ENCODE assay signal across 1 cellular context in the genomic region with DNA sequence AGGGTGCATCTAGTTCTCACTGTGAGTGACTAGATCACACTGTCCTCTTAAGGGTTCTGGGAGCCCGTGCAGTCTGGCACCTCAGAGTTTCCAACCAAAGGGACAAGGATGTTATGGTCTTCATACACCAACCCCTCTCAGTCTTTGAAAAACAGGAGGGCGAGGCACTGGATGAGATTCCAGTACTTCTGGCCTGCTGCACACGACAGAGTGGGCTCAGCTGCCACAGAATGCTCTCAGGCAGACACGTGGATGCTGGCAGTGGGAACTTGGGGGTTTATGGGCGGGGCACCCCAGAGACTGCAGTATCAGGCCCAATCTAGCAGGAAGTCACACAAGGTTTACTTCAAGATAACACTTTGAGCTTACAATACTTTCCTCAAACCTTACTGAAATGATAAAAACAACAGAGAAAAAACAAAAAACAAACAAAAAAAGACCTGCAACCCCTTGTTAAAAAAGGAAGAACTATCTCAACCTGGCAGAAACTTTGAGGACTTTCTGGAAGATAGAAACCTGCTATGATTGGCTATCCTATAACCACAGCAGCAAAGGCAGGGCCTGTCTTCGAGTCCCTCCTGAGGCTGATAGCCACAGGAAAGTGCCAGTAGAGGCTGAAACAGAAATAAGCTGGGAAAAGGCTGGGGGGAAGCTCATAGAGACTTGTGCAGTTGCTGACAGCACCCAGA.
A peak's percentile ranks its signal among the peaks of the same experiment; 100 is the strongest.
TF ChIP-seq lines count a peak whose summit lies in the region.

No MANE protein-coding gene starts in this region.

TF ChIP-seq in K562, 482 proteins besides CTCF, POLR2A, EP300 and RAD21 (continued from another document and continues in another):
- TF ChIP-seq KLF6 (CRISPR knock-in tag; IDR thresholded peaks at IDR 0.05; ENCODE audit: borderline replicate concordance) (no peak), CBX1 (IDR thresholded peaks at IDR 0.05; ENCODE audit: low read depth) (no peak), HDAC1 (IDR thresholded peaks at IDR 0.05) (peak in 1 of 2 experiments; percentile 17; a peak in 1 of 4 replicates), SP2 (IDR thresholded peaks at IDR 0.05; ENCODE audit: extremely low read depth, low read depth, low read length, poor library complexity, severe bottlenecking) (no peak), MIER1 (IDR thresholded peaks at IDR 0.05; ENCODE audit: low read depth) (no peak), NCOA1 (IDR thresholded peaks at IDR 0.05; ENCODE audit: low read depth) (peak; percentile 37; the same call in 1 of the 2 replicates), GABPB1 (CRISPR knock-in tag; IDR thresholded peaks at IDR 0.05) (no peak), RNF219 (CRISPR knock-in tag; IDR thresholded peaks at IDR 0.05) (no peak), ZNF121 (CRISPR knock-in tag; conservative IDR thresholded peaks at IDR 0.05) (no peak), ZFP36 (IDR thresholded peaks at IDR 0.05; ENCODE audit: low read depth, low read length, partially characterized antibody) (no peak), SAFB (IDR thresholded peaks at IDR 0.05; ENCODE audit: borderline replicate concordance, low read depth, low read length) (no peak), MITF (IDR thresholded peaks at IDR 0.05) (no peak), ARHGAP35 (IDR thresholded peaks at IDR 0.05; ENCODE audit: partially characterized antibody) (no peak), MYC (IDR thresholded peaks at IDR 0.05; ENCODE audit: low read depth, low read length) (peak; percentile 92), MYC (CRISPR knock-in tag; IDR thresholded peaks at IDR 0.05; ENCODE audit: borderline replicate concordance, low read depth) (peak; percentile 12; the same call in 1 of the 2 replicates), DDX20 (tag; IDR thresholded peaks at IDR 0.05; ENCODE audit: low read depth) (no peak), LARP7 (IDR thresholded peaks at IDR 0.05) (no peak), BACH1 (tag; IDR thresholded peaks at IDR 0.05) (no peak), CUX1 (CRISPR knock-in tag; IDR thresholded peaks at IDR 0.05) (no peak), HINFP (tag; conservative IDR thresholded peaks at IDR 0.05; ENCODE audit: low read depth) (no peak), U2AF1 (optimal IDR thresholded peaks at IDR 0.05; ENCODE audit: low read depth, low read length) (no peak), MAX (CRISPR knock-in tag; IDR thresholded peaks at IDR 0.05) (peak; percentile 56), BRCA1 (IDR thresholded peaks at IDR 0.05) (no peak), BRCA1 (CRISPR knock-in tag; IDR thresholded peaks at IDR 0.05) (no peak), NR4A1 (CRISPR knock-in tag; IDR thresholded peaks at IDR 0.05) (0 out of 2 replicates have a peak, but pooled peaks have one; percentile 56), NR4A1 (tag; IDR thresholded peaks at IDR 0.05) (0 out of 2 replicates have a peak, but pooled peaks have one; percentile 75)
- TF ChIP-seq, protein P1, sequence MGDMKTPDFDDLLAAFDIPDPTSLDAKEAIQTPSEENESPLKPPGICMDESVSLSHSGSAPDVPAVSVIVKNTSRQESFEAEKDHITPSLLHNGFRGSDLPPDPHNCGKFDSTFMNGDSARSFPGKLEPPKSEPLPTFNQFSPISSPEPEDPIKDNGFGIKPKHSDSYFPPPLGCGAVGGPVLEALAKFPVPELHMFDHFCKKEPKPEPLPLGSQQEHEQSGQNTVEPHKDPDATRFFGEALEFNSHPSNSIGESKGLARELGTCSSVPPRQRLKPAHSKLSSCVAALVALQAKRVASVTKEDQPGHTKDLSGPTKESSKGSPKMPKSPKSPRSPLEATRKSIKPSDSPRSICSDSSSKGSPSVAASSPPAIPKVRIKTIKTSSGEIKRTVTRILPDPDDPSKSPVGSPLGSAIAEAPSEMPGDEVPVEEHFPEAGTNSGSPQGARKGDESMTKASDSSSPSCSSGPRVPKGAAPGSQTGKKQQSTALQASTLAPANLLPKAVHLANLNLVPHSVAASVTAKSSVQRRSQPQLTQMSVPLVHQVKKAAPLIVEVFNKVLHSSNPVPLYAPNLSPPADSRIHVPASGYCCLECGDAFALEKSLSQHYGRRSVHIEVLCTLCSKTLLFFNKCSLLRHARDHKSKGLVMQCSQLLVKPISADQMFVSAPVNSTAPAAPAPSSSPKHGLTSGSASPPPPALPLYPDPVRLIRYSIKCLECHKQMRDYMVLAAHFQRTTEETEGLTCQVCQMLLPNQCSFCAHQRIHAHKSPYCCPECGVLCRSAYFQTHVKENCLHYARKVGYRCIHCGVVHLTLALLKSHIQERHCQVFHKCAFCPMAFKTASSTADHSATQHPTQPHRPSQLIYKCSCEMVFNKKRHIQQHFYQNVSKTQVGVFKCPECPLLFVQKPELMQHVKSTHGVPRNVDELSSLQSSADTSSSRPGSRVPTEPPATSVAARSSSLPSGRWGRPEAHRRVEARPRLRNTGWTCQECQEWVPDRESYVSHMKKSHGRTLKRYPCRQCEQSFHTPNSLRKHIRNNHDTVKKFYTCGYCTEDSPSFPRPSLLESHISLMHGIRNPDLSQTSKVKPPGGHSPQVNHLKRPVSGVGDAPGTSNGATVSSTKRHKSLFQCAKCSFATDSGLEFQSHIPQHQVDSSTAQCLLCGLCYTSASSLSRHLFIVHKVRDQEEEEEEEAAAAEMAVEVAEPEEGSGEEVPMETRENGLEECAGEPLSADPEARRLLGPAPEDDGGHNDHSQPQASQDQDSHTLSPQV (IDR thresholded peaks at IDR 0.05), result peak; percentile 91
- TF ChIP-seq, protein P2, sequence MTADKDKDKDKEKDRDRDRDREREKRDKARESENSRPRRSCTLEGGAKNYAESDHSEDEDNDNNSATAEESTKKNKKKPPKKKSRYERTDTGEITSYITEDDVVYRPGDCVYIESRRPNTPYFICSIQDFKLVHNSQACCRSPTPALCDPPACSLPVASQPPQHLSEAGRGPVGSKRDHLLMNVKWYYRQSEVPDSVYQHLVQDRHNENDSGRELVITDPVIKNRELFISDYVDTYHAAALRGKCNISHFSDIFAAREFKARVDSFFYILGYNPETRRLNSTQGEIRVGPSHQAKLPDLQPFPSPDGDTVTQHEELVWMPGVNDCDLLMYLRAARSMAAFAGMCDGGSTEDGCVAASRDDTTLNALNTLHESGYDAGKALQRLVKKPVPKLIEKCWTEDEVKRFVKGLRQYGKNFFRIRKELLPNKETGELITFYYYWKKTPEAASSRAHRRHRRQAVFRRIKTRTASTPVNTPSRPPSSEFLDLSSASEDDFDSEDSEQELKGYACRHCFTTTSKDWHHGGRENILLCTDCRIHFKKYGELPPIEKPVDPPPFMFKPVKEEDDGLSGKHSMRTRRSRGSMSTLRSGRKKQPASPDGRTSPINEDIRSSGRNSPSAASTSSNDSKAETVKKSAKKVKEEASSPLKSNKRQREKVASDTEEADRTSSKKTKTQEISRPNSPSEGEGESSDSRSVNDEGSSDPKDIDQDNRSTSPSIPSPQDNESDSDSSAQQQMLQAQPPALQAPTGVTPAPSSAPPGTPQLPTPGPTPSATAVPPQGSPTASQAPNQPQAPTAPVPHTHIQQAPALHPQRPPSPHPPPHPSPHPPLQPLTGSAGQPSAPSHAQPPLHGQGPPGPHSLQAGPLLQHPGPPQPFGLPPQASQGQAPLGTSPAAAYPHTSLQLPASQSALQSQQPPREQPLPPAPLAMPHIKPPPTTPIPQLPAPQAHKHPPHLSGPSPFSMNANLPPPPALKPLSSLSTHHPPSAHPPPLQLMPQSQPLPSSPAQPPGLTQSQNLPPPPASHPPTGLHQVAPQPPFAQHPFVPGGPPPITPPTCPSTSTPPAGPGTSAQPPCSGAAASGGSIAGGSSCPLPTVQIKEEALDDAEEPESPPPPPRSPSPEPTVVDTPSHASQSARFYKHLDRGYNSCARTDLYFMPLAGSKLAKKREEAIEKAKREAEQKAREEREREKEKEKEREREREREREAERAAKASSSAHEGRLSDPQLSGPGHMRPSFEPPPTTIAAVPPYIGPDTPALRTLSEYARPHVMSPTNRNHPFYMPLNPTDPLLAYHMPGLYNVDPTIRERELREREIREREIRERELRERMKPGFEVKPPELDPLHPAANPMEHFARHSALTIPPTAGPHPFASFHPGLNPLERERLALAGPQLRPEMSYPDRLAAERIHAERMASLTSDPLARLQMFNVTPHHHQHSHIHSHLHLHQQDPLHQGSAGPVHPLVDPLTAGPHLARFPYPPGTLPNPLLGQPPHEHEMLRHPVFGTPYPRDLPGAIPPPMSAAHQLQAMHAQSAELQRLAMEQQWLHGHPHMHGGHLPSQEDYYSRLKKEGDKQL (CRISPR knock-in tag; IDR thresholded peaks at IDR 0.05; ENCODE audit: borderline replicate concordance), result no peak
- TF ChIP-seq, protein P3, sequence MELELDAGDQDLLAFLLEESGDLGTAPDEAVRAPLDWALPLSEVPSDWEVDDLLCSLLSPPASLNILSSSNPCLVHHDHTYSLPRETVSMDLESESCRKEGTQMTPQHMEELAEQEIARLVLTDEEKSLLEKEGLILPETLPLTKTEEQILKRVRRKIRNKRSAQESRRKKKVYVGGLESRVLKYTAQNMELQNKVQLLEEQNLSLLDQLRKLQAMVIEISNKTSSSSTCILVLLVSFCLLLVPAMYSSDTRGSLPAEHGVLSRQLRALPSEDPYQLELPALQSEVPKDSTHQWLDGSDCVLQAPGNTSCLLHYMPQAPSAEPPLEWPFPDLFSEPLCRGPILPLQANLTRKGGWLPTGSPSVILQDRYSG (tag; conservative IDR thresholded peaks at IDR 0.05; ENCODE audit: low read depth), result no peak; the same call in 1 of the 2 replicates
